Comparison of ENCODE assay signal across 1 cellular context in the genomic region with DNA sequence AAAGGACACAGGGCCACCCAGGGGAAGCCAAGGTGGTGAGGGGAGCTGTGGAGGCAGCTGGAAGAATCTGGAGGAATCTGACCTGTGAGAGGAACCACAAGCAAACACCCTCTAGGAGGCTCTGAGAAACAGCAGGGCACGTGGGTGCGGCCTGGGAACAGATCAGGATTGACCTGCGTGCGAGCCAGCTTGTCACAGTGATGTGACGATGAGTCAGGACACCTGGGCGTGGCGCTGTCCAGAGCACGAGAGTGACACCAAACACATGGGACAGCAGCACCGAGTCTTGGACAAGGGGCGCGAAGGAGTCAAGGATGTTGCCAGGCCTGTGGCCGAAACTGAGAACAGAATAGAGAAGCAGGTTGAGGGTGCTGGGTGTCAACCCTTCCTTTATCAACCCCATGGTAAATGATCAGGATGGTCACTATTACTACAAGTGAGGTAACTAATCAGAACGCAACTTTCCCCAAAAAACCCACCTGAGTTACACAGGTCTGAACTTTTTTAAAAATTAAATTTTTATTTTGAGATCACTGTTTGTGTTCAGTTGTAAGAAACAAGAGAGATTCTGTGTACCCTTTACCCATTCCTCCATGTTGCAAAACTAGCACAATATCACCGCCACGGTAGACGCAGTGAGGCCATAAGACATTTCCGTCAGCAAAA.
A peak's percentile ranks its signal among the peaks of the same experiment; 100 is the strongest.
TF ChIP-seq lines count a peak whose summit lies in the region.

No MANE protein-coding gene starts in this region.

TF ChIP-seq in HCT116, 20 proteins besides CTCF, POLR2A, EP300 and RAD21 (continued from another document):
- TF ChIP-seq ZBTB33 (IDR thresholded peaks at IDR 0.05; ENCODE audit: extremely low read depth, insufficient replicate concordance, low read length) = peak; percentile 39
- TF ChIP-seq ELF1 (IDR thresholded peaks at IDR 0.05; ENCODE audit: borderline replicate concordance, low read depth) = no peak
- TF ChIP-seq POLR2AphosphoS5 (IDR thresholded peaks at IDR 0.05; ENCODE audit: low read depth, low read length) = peak; percentile 48
- peak; percentile 76 for TF ChIP-seq FOSL1 (IDR thresholded peaks at IDR 0.05; ENCODE audit: low read depth)
- peak; percentile 82 for TF ChIP-seq SP1 (IDR thresholded peaks at IDR 0.05; ENCODE audit: low read depth)
- TF ChIP-seq, protein P1, sequence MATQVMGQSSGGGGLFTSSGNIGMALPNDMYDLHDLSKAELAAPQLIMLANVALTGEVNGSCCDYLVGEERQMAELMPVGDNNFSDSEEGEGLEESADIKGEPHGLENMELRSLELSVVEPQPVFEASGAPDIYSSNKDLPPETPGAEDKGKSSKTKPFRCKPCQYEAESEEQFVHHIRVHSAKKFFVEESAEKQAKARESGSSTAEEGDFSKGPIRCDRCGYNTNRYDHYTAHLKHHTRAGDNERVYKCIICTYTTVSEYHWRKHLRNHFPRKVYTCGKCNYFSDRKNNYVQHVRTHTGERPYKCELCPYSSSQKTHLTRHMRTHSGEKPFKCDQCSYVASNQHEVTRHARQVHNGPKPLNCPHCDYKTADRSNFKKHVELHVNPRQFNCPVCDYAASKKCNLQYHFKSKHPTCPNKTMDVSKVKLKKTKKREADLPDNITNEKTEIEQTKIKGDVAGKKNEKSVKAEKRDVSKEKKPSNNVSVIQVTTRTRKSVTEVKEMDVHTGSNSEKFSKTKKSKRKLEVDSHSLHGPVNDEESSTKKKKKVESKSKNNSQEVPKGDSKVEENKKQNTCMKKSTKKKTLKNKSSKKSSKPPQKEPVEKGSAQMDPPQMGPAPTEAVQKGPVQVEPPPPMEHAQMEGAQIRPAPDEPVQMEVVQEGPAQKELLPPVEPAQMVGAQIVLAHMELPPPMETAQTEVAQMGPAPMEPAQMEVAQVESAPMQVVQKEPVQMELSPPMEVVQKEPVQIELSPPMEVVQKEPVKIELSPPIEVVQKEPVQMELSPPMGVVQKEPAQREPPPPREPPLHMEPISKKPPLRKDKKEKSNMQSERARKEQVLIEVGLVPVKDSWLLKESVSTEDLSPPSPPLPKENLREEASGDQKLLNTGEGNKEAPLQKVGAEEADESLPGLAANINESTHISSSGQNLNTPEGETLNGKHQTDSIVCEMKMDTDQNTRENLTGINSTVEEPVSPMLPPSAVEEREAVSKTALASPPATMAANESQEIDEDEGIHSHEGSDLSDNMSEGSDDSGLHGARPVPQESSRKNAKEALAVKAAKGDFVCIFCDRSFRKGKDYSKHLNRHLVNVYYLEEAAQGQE (IDR thresholded peaks at IDR 0.05; ENCODE audit: low read depth) = no peak
- peak; percentile 81 for TF ChIP-seq CBX3 (IDR thresholded peaks at IDR 0.05; ENCODE audit: low read depth)
- TF ChIP-seq ZFX (IDR thresholded peaks at IDR 0.05) = no peak
- peak; percentile 29 for TF ChIP-seq YY1 (IDR thresholded peaks at IDR 0.05; ENCODE audit: extremely low read depth, insufficient replicate concordance, low read depth, low read length)
- no peak for TF ChIP-seq CEBPB (IDR thresholded peaks at IDR 0.05; ENCODE audit: low read depth)
- TF ChIP-seq, protein P2, sequence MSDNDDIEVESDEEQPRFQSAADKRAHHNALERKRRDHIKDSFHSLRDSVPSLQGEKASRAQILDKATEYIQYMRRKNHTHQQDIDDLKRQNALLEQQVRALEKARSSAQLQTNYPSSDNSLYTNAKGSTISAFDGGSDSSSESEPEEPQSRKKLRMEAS (IDR thresholded peaks at IDR 0.05) = peak; percentile 99
- peak; percentile 95 for TF ChIP-seq SIN3A (IDR thresholded peaks at IDR 0.05; ENCODE audit: low read depth)
- TF ChIP-seq SRF (IDR thresholded peaks at IDR 0.05; ENCODE audit: low read depth) = no peak
- no peak for TF ChIP-seq ZNF274 (IDR thresholded peaks at IDR 0.05; ENCODE audit: low read depth, low read length)
- TF ChIP-seq TCF7L2 (IDR thresholded peaks at IDR 0.05; ENCODE audit: borderline replicate concordance, extremely low read depth, insufficient read depth, insufficient read length) = peak; percentile 74
- TF ChIP-seq, protein P3, sequence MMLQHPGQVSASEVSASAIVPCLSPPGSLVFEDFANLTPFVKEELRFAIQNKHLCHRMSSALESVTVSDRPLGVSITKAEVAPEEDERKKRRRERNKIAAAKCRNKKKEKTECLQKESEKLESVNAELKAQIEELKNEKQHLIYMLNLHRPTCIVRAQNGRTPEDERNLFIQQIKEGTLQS (IDR thresholded peaks at IDR 0.05) = no peak
- no peak for TF ChIP-seq EGR1 (IDR thresholded peaks at IDR 0.05; ENCODE audit: low read depth)
- TF ChIP-seq EZH2 (IDR thresholded peaks at IDR 0.05) = no peak
